In the genomic region with DNA sequence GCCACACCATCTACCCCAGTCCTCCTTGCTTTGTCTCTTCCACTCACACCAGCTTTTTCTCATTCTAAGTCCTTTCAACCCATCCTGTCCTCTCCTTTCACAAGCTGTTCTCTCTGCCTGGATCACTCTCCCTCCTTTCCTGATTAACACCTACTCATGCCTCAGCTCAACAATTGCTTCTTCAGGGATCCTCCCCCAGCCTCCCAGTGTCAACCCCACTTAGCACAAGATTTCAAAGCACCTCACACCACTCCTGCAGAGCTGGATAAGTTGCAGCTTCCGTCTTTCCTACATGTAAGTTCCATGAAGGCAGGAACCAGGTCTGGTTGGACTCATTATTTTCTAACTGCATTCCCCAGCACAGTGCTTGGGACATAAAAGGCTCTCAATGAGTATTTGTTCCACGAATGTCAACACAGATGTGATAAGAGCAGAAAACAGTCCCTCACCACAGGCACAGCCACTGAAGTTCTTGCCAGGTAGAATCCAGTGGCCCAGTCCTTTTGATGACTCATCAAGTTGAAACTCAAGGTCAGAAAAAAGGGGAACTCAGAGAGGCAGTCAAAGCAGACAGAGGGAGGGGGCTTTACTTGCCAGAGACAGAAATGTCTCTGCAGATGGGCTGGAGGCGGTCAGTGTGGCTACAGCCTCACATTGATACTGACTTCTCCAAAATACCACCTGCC, we compare ENCODE assay signal across 9 cellular contexts.
DNase-seq lines count a peak whose midpoint lies in the region; ATAC-seq and TF ChIP-seq lines count a peak whose summit lies in the region.
"Had no signal": no experiment of that assay in that cellular context is flagged by ENCODE, and none has a peak within 500 bp of the region (broad histone marks: within the 10 kb centered on the region; RNA-seq: fewer than 3 reads in every experiment).

No MANE protein-coding gene starts in this region.

- H3K9me3 ChIP-seq in mammary epithelial cell (replicated peaks; ENCODE audit: insufficient read depth, low read length), result no peaks in the 10 kb centered on the region
- H3K9me3 ChIP-seq in thyroid gland, result no peaks in the 10 kb centered on the region

- H3K27me3 ChIP-seq in mammary epithelial cell (ENCODE audit: insufficient read depth, low read length) (no peaks in the 10 kb centered on the region), thyroid gland (no peaks in the 10 kb centered on the region)

- H3K4me1 ChIP-seq in mammary epithelial cell (ENCODE audit: insufficient read depth, low read length) (peaks cover 7% of the 10 kb centered on the region), thyroid gland (no peaks in the 10 kb centered on the region)

- no TSS peak for BruUV-seq in mammary epithelial cell (replicated peaks; lab: Mats Ljungman, UMichigan)

- no peak overlapping the region for H3K4me2 ChIP-seq in mammary epithelial cell (ENCODE audit: insufficient read depth, low read depth, low read length)

- no peak overlapping the region for H3K27ac ChIP-seq in mammary epithelial cell (ENCODE audit: insufficient read depth, low read depth, low read length)
- H3K27ac ChIP-seq in thyroid gland, result no peak overlapping the region

- TF ChIP-seq CTCF in GM13976 (IDR thresholded peaks at IDR 0.05; ENCODE audit: borderline replicate concordance, control extremely low read depth, extremely low read depth, insufficient read depth, missing control alignments) (no peak), mammary epithelial cell (conservative IDR thresholded peaks at IDR 0.05 in 1 of 2, IDR thresholded peaks at IDR 0.05 in 1 of 2; ENCODE audit: extremely low read depth in 1 of 2, insufficient read depth in 1 of 2, low read depth in 1 of 2, low read length in 2 of 2) (no peak), thyroid gland (IDR thresholded peaks at IDR 0.05) (no peak)

- no peaks in the 10 kb centered on the region for H3K79me2 ChIP-seq in mammary epithelial cell (ENCODE audit: insufficient read depth, low read length)

- DNase-seq in GM13976 (ENCODE audit: low spot score), result peak; percentile 52
- peak; percentile 27 for DNase-seq in mammary epithelial cell
- DNase-seq in NCI-H82 (lab: John Stamatoyannopoulos, UW), result no peak
- no peak for DNase-seq in activated CD8-positive, alpha-beta memory T cell treated with anti-CD3 and anti-CD28 coated beads, Interleukin-2, amount 50 U/mL, for 4 hours
- no peak for DNase-seq in thyroid gland
- DNase-seq in posterior cingulate gyrus, result no peak

- no peak overlapping the region for H2AFZ ChIP-seq in mammary epithelial cell (ENCODE audit: low read depth, low read length)

- dilution Hi-C loops in mammary epithelial cell (cut with HindIII; ENCODE audit: low sequenced_read_pairs), result no loop called here

- ATAC-seq in GM21447 (IDR thresholded peaks at IDR 0.05; ENCODE audit: unreplicated experiment) (peak; percentile 84), HG03521 (IDR thresholded peaks at IDR 0.05; ENCODE audit: unreplicated experiment) (peak; percentile 78)
- ATAC-seq: left colon had no signal

- no peak for TF ChIP-seq POLR2A in thyroid gland (IDR thresholded peaks at IDR 0.05)

- H3K36me3 ChIP-seq in mammary epithelial cell (ENCODE audit: insufficient read depth, low read length), result no peaks in the 10 kb centered on the region
- H3K36me3 ChIP-seq in thyroid gland, result no peaks in the 10 kb centered on the region

- H4K20me1 ChIP-seq in mammary epithelial cell (ENCODE audit: insufficient read depth, low read length), result no peaks in the 10 kb centered on the region

- in situ Hi-C loops in GM13976 (cut with MboI; ENCODE audit: low sequenced_read_pairs, unreplicated experiment) (no loop called here), mammary epithelial cell (cut with MboI; ENCODE audit: low sequenced_read_pairs in 2 of 2) (no loop called here)

- intact Hi-C loops in mammary epithelial cell (cut with micrococcal nuclease) (loop anchor here (10.0 kb wide), 1 partner anchor 192 kb away; a partner anchor contains a TSS), thyroid gland (cut with DNase I) (no loop called here), posterior cingulate gyrus (cut with DNase I) (no loop called here)

- no peak overlapping the region for H3K9ac ChIP-seq in mammary epithelial cell (ENCODE audit: insufficient read depth, low read length)

- H3K4me3 ChIP-seq in mammary epithelial cell (replicated peaks in 1 of 3; ENCODE audit: insufficient read depth in 1 of 3, low read depth in 2 of 3, low read length in 3 of 3), result no peak overlapping the region
- H3K4me3 ChIP-seq in thyroid gland (replicated peaks in 1 of 3), result no peak overlapping the region

- 67% methylated on average over 3 of the region's 3 CpGs for WGBS in mammary epithelial cell (ENCODE audit: low coverage, missing lambda C conversion rate)
- WGBS in thyroid gland, 2 donors, result 72 to 74% methylated on average over 3 of the region's 3 CpGs

- CTCF ChIA-PET in mammary epithelial cell (lab: Charles Lee; ENCODE audit: low non-redundant PET), result no interaction called here

Comparison
In these comparisons a context has a peak if more than half of its experiments do, and no peak if none do; other contexts are left out.
1. DNase-seq: peak in GM13976 (single experiment) and mammary epithelial cell (single experiment); none in NCI-H82 (single experiment), activated CD8-positive, alpha-beta memory T cell treated with anti-CD3 and anti-CD28 coated beads, Interleukin-2, amount 50 U/mL, for 4 hours (single experiment), thyroid gland (0 of 2) and posterior cingulate gyrus (0 of 10).